ENCODE assay signal across 8 cellular contexts in genomic region chr16:73056911-73057310, GRCh38. TPM values are rescaled to one million over a fixed set of nuclear protein-coding genes. Genes with fewer than 3 reads are reported as not detected.
DNase-seq lines count a peak whose midpoint lies in the region; ATAC-seq and TF ChIP-seq lines count a peak whose summit lies in the region.

No MANE protein-coding gene starts in this region.

- H3K36me3 ChIP-seq in HUES6 (ENCODE audit: control insufficient read depth, insufficient read depth, low read length), result no peaks in the 10 kb centered on the region
- no peaks in the 10 kb centered on the region for H3K36me3 ChIP-seq in brain microvascular endothelial cell (replicated peaks)

- no peak for TF ChIP-seq CTCF in AG04449 (IDR thresholded peaks at IDR 0.05; ENCODE audit: insufficient read depth, low read length, missing control alignments)
- TF ChIP-seq CTCF in brain microvascular endothelial cell (IDR thresholded peaks at IDR 0.05; ENCODE audit: low read depth, low read length, missing control alignments), result no peak

- DNase-seq in AG04449 (ENCODE audit: low read depth, low spot score) (no peak), brain microvascular endothelial cell (no peak), posterior cingulate gyrus (no peak), ureter (ENCODE audit: low spot score) (no peak), head of caudate nucleus (no peak)

- H3K27ac ChIP-seq in HUES6 (ENCODE audit: low read depth, low read length), result no peak overlapping the region
- peak overlapping the region; percentile 97 for H3K27ac ChIP-seq in brain microvascular endothelial cell

- H3K27me3 ChIP-seq in HUES6 (ENCODE audit: control insufficient read depth, insufficient read depth, low read length) (peaks cover 88% of the 10 kb centered on the region), brain microvascular endothelial cell (replicated peaks) (no peaks in the 10 kb centered on the region), mononuclear cell (ENCODE audit: insufficient read depth, low read length) (peaks cover 45% of the 10 kb centered on the region)

- H3K4me1 ChIP-seq in HUES6 (ENCODE audit: control insufficient read depth, insufficient read depth, low read length) (peaks cover 77% of the 10 kb centered on the region), mononuclear cell (ENCODE audit: insufficient read depth, low read length) (peaks cover 49% of the 10 kb centered on the region)

- peak overlapping the region; percentile 65 for H3K4me3 ChIP-seq in AG04449 (ENCODE audit: low read depth, low read length)
- H3K4me3 ChIP-seq in HUES6 (ENCODE audit: low read depth, low read length), result peak overlapping the region; percentile 58
- H3K4me3 ChIP-seq in brain microvascular endothelial cell (ENCODE audit: low read depth, low read length), result peak overlapping the region; percentile 68
- peak overlapping the region; percentile 45 for H3K4me3 ChIP-seq in mononuclear cell (ENCODE audit: low read length)

- no peak for ATAC-seq in HG02759 (IDR thresholded peaks at IDR 0.05; ENCODE audit: unreplicated experiment)

- H3K9ac ChIP-seq in HUES6 (ENCODE audit: low read length), result no peak overlapping the region

- intact Hi-C loops in posterior cingulate gyrus (cut with DNase I) (no loop called here), head of caudate nucleus (cut with DNase I) (loop anchor here (10.0 kb wide), 1 partner anchor 222 kb away; no protein-coding TSS in a partner anchor)

- in situ Hi-C loops in brain microvascular endothelial cell (cut with HindIII; ENCODE audit: low pct_ligation_motif_present, low sequenced_read_pairs), result no loop called here

- CTCF ChIA-PET in AG04449 (lab: Yijun Ruan, JAX), result interaction anchor here (1.0 to 1.4 kb wide), 2 partner anchors 224 to 822 kb away, joined by 3 to 5 read pairs; no protein-coding TSS in a partner anchor

- H3K9me3 ChIP-seq in HUES6 (ENCODE audit: control insufficient read depth, insufficient read depth, low read depth, low read length) (no peaks in the 10 kb centered on the region), mononuclear cell (ENCODE audit: low read depth, low read length) (no peaks in the 10 kb centered on the region)

- POLR2A ChIA-PET in AG04449 (lab: Yijun Ruan, JAX), result interaction anchor here (0.6 kb wide), 1 partner anchor 68 kb away, joined by 3 read pairs; no protein-coding TSS in a partner anchor

RNA-seq across cellular contexts. Expression of gene ZFHX3, which starts 9.0 kb away (rescaled TPM):
- total RNA-seq in mononuclear cell (2.6 TPM), ureter (60.8 TPM)

Comparison
In these comparisons a context has a peak if more than half of its experiments do, and no peak if none do; other contexts are left out.
1. RNA of gene ZFHX3, which starts 9.0 kb away (total RNA-seq): 60.8 TPM in ureter (single experiment); 2.6 TPM in mononuclear cell (single experiment); every median in the first group is over 10 times any median in the second.
2. Peak in every context shown above with its lines, with median percentiles within 50 percentile points of each other: H3K4me3 ChIP-seq.